8 cellular contexts compared by ENCODE assay signal in the genomic region with DNA sequence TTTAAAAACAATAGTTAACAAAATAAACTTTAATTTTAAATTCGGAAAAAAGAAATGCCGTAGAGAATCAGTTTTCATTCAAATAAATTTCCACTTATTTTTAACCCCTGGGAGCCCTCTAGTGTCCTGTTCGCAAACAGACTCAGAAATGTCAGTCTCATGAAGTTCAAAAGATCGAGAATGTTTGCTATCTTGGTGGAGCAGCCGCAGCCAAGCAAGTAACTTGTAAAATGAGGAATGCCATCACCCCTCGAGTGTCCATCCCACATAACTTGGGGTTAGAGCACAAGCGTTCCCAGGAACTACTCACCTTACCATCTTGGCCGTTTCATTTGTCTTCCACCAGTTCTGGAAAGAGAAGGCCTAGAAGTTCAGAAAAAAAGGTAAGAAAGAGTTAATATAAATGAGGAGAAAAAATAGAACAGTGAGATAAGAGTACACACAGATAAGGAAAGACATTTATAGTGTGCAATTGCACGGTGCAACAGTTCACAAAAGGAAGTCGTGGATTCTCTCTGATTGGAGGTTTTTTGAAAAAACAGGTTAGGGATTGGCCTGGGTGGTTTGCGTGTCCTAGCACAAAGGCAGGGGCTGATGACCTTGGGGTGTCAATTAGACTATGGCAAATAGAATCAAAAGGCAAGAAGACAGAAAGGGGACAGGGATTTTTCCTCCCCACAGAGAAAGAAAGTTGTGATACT. TPM values are rescaled to one million over a fixed set of nuclear protein-coding genes. Genes with fewer than 3 reads are reported as not detected.
DNase-seq lines count a peak whose midpoint lies in the region; ATAC-seq and TF ChIP-seq lines count a peak whose summit lies in the region.

GASK1B (minus strand) TSS at position 468 of the 701 bp plus-strand sequence. CDS start 1,650 bp downstream, outside the sequence.

- H3K36me3 ChIP-seq in neuronal stem cell (replicated peaks in 1 of 2; ENCODE audit: control insufficient read depth in 2 of 2, insufficient read depth in 2 of 2, low read length in 2 of 2): no peaks in the 10 kb centered on the region

- no peak within 1 kb of the TSS for H3K9ac ChIP-seq in neuronal stem cell (ENCODE audit: low read depth, low read length, poor library complexity)

- ATAC-seq in HG02642 (IDR thresholded peaks at IDR 0.05; ENCODE audit: poor library complexity, unreplicated experiment) (no peak), GM21717 (IDR thresholded peaks at IDR 0.05; ENCODE audit: unreplicated experiment) (no peak)

- no peak within 1 kb of the TSS for H2AK5ac ChIP-seq in neuronal stem cell (ENCODE audit: low read depth, low read length)

- no peak within 1 kb of the TSS for H3K18ac ChIP-seq in neuronal stem cell (ENCODE audit: low read length)

- DNase-seq in stimulated activated CD4-positive, alpha-beta T cell treated with anti-CD3 and anti-CD28 coated beads, Interleukin-15, amount 100 ng/mL, for 24 hours: peak; percentile 15
- DNase-seq in stimulated activated CD4-positive, alpha-beta T cell treated with anti-CD3 and anti-CD28 coated beads, Interleukin-4, amount 100 ng/mL, for 1 hour: no peak
- DNase-seq in KBM-7: peak; percentile 68
- DNase-seq in SW480 (ENCODE audit: low spot score): peak; percentile 36
- DNase-seq in fibroblast of the aortic adventitia (ENCODE audit: low read depth): peak; percentile 87
- DNase-seq in neuronal stem cell (ENCODE audit: low spot score): peak; percentile 21

- H3K14ac ChIP-seq in neuronal stem cell (ENCODE audit: low read length): no peak within 1 kb of the TSS

- no peak within 1 kb of the TSS for H3K23ac ChIP-seq in neuronal stem cell (ENCODE audit: low read depth, low read length, poor library complexity)

- no peak within 1 kb of the TSS for H2BK12ac ChIP-seq in neuronal stem cell (ENCODE audit: low read length)

- H2BK5ac ChIP-seq in neuronal stem cell (ENCODE audit: low read length): no peak within 1 kb of the TSS

- no peak within 1 kb of the TSS for H2BK15ac ChIP-seq in neuronal stem cell (ENCODE audit: low read length)

- no peak within 1 kb of the TSS for H4K91ac ChIP-seq in neuronal stem cell (ENCODE audit: low read depth, low read length, poor library complexity)

- H4K8ac ChIP-seq in neuronal stem cell (ENCODE audit: low read depth, low read length): no peak within 1 kb of the TSS

- no peaks in the 10 kb centered on the region for H3K79me1 ChIP-seq in neuronal stem cell (ENCODE audit: low read depth, low read length)

- H3K27ac ChIP-seq in neuronal stem cell (replicated peaks; ENCODE audit: low read length): no peak within 1 kb of the TSS

- no peaks in the 10 kb centered on the region for H3K27me3 ChIP-seq in neuronal stem cell (ENCODE audit: control insufficient read depth in 3 of 3, insufficient read depth in 3 of 3, low read depth in 1 of 3, low read length in 3 of 3)

- no peak within 1 kb of the TSS for H3K4me2 ChIP-seq in neuronal stem cell (ENCODE audit: insufficient read depth, low read length, poor library complexity, severe bottlenecking)

- peaks cover 0 to 4% of the 10 kb centered on the region in 2 donors for H3K4me1 ChIP-seq in neuronal stem cell (ENCODE audit: control insufficient read depth in 2 of 2, insufficient read depth in 1 of 2, low read depth in 1 of 2, low read length in 2 of 2)

- peak; percentile 68 for TF ChIP-seq CTCF in fibroblast of the aortic adventitia (IDR thresholded peaks at IDR 0.05; ENCODE audit: insufficient read depth, low read length)

- H3K4me3 ChIP-seq in fibroblast of the aortic adventitia (ENCODE audit: low read depth, low read length) (peak within 1 kb of the TSS; percentile 73), neuronal stem cell (ENCODE audit: low read length in 2 of 2) (peak within 1 kb of the TSS in 1 of 2 donors; percentile 32)

- H3K9me3 ChIP-seq in neuronal stem cell (replicated peaks in 1 of 2; ENCODE audit: control insufficient read depth in 2 of 2, insufficient read depth in 1 of 2, low read depth in 1 of 2, low read length in 2 of 2): no peaks in the 10 kb centered on the region

- no CpG with 5 or more reads among the region's 11 CpGs for WGBS in neuronal stem cell (ENCODE audit: extremely low coverage in 2 of 2, insufficient read length in 2 of 2, insufficient replicate concordance in 1 of 2), 2 donors

- in situ Hi-C loops in KBM-7 (cut with MboI; ENCODE audit: low pct_unique_long_range_greater_than_20kb, low sequenced_read_pairs): loop anchor here (25.0 kb wide), 1 partner anchor 160 kb away; no protein-coding TSS in a partner anchor

- H2AFZ ChIP-seq in neuronal stem cell (ENCODE audit: low read length): peak within 1 kb of the TSS; percentile 88

- no peak within 1 kb of the TSS for H2BK120ac ChIP-seq in neuronal stem cell (ENCODE audit: low read depth, low read length)

- H3K4ac ChIP-seq in neuronal stem cell (ENCODE audit: low read length): no peak within 1 kb of the TSS

RNA-seq across cellular contexts. Expression of gene GASK1B, which starts in this region (rescaled TPM):
- total RNA-seq in fibroblast of the aortic adventitia (ENCODE audit: low replicate concordance): 22.3 and 37.6 TPM in 2 replicates
- polyA plus RNA-seq in neuronal stem cell (2013, experiment 1 of 2): 0.03 TPM
- polyA plus RNA-seq in neuronal stem cell (2013, experiment 2 of 2): 0.01 TPM
